ENCODE assay signal across 1 cellular context in genomic region chr6:139112146-139112545, GRCh38.
TF ChIP-seq lines count a peak whose summit lies in the region.

No MANE protein-coding gene starts in this region.

TF ChIP-seq in GM23338, 12 proteins besides CTCF, POLR2A, EP300 and RAD21:
- TF ChIP-seq POLR2AphosphoS5 (IDR thresholded peaks at IDR 0.05; ENCODE audit: low read depth) (no peak), STAT1 (IDR thresholded peaks at IDR 0.05; ENCODE audit: unreplicated experiment) (no peak), NANOG (IDR thresholded peaks at IDR 0.05; ENCODE audit: borderline replicate concordance) (no peak), ZNF331 (CRISPR knock-in tag; IDR thresholded peaks at IDR 0.05; ENCODE audit: low read depth) (no peak), CREB1 (CRISPR knock-in tag; IDR thresholded peaks at IDR 0.05; ENCODE audit: low read depth) (no peak), JUNB (IDR thresholded peaks at IDR 0.05; ENCODE audit: unreplicated experiment) (no peak), EZH2 (IDR thresholded peaks at IDR 0.05; ENCODE audit: low read depth, unreplicated experiment) (no peak), ZNF114 (CRISPR knock-in tag; IDR thresholded peaks at IDR 0.05) (no peak)
- TF ChIP-seq, protein P1, sequence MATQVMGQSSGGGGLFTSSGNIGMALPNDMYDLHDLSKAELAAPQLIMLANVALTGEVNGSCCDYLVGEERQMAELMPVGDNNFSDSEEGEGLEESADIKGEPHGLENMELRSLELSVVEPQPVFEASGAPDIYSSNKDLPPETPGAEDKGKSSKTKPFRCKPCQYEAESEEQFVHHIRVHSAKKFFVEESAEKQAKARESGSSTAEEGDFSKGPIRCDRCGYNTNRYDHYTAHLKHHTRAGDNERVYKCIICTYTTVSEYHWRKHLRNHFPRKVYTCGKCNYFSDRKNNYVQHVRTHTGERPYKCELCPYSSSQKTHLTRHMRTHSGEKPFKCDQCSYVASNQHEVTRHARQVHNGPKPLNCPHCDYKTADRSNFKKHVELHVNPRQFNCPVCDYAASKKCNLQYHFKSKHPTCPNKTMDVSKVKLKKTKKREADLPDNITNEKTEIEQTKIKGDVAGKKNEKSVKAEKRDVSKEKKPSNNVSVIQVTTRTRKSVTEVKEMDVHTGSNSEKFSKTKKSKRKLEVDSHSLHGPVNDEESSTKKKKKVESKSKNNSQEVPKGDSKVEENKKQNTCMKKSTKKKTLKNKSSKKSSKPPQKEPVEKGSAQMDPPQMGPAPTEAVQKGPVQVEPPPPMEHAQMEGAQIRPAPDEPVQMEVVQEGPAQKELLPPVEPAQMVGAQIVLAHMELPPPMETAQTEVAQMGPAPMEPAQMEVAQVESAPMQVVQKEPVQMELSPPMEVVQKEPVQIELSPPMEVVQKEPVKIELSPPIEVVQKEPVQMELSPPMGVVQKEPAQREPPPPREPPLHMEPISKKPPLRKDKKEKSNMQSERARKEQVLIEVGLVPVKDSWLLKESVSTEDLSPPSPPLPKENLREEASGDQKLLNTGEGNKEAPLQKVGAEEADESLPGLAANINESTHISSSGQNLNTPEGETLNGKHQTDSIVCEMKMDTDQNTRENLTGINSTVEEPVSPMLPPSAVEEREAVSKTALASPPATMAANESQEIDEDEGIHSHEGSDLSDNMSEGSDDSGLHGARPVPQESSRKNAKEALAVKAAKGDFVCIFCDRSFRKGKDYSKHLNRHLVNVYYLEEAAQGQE (IDR thresholded peaks at IDR 0.05; ENCODE audit: unreplicated experiment), result no peak
